ENCODE assay signal across 2 cellular contexts in the genomic region with DNA sequence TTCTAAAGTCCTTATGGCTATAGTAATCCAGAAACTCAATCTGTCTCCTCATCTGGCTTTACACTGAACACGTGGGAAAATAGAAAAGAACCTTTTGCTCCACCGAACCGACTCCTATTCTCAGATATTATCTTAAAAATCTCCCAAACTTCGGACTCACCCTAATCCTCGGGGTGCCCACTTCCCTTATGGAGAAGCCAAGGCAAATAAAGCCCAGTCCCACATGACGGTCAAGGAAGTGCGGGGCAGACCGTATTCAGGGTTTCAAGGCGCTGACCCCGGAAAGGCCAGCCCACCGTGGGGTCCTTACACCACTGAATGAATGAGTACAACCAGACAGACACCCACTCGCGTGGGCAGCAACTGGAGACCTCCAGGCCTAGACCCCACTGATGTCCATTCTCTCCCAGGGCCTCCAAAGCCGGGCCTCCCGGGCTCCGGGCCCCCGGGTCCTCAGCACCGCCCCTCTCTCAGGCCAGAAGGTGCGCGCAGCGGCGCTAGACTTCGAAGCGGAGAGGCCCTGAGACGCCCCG.
TF ChIP-seq lines count a peak whose summit lies in the region.

No MANE protein-coding gene starts in this region.

TF ChIP-seq in GM23338, 12 proteins besides CTCF, POLR2A, EP300 and RAD21 (continued from another document):
- TF ChIP-seq REST (IDR thresholded peaks at IDR 0.05; ENCODE audit: unreplicated experiment) (no peak), EZH2phosphoT487 (IDR thresholded peaks at IDR 0.05; ENCODE audit: unreplicated experiment) (no peak), JUNB (IDR thresholded peaks at IDR 0.05; ENCODE audit: unreplicated experiment) (no peak)

TF ChIP-seq in HepG2, 621 proteins besides CTCF, POLR2A, EP300 and RAD21 (continued from another document):
- no peak for TF ChIP-seq EEA1 (CRISPR knock-in tag; IDR thresholded peaks at IDR 0.05; ENCODE audit: borderline replicate concordance)
- TF ChIP-seq KMT2B (CRISPR knock-in tag; IDR thresholded peaks at IDR 0.05), result no peak
